In the genomic region with DNA sequence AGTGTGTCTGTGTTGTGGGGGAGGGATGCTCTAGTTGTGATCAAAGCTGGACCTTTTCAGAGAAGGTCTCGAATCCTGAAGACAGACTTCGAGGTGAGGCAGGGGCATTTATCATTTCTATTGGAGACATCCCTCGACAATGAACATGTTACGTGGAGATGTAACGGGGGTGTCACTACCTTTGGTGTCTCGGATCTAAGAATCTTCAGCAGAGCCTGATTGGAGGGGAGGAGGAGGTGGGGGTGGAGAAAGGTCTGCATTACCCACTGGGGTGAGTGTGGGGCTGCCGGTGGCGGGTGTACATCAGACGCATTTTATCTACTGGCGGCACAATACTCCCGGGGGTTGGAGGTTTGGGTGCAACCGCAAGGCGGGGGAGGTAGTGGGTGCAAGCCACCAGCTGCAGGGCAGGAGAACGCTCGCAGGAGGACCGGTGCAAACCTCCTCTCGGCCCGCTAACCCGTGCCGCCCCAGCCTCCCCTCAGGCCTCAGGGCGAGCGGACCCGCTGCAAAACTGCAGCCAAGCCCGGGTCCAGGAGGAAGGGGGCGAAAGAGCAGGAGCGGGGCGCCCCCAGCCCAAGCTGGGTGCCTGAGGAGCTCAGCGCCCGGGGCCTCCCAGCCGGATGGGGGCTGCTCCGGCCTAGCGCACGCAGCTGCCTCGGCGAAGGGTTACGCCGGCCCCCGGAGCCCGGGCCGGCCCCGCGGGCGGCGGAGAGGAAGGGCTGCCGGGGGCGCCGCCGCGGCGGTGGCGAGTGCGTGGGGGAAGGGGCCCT, we compare ENCODE assay signal across 8 cellular contexts. TPM values are rescaled to one million over a fixed set of nuclear protein-coding genes. Genes with fewer than 3 reads are reported as not detected.
A peak's percentile ranks its signal among the peaks of the same experiment; 100 is the strongest.
DNase-seq lines count a peak whose midpoint lies in the region; ATAC-seq, FAIRE-seq and TF ChIP-seq lines count a peak whose summit lies in the region.

No MANE protein-coding gene starts in this region.

- H3K36me3 ChIP-seq in Karpas-422 (ENCODE audit: insufficient read depth, low read length): no peaks in the 10 kb centered on the region
- H3K36me3 ChIP-seq in astrocyte (ENCODE audit: insufficient read depth, low read length): no peaks in the 10 kb centered on the region
- no peaks in the 10 kb centered on the region for H3K36me3 ChIP-seq in iPS-18a (ENCODE audit: control insufficient read depth, low read depth, low read length)
- no peaks in the 10 kb centered on the region for H3K36me3 ChIP-seq in skeletal muscle tissue (ENCODE audit: control insufficient read depth in 3 of 3, insufficient read depth in 3 of 3, low read length in 3 of 3)

- TF ChIP-seq CTCF in astrocyte (IDR thresholded peaks at IDR 0.05; ENCODE audit: insufficient read depth, low read depth, low read length): no peak

- H3K4me2 ChIP-seq in Karpas-422 (ENCODE audit: low read depth, low read length, poor library complexity, severe bottlenecking): peak overlapping the region; percentile 98
- H3K4me2 ChIP-seq in astrocyte (ENCODE audit: low read length): peak overlapping the region; percentile 92

- FAIRE-seq in astrocyte (lab: Jason Lieb, UNC): no peak

- H3K27me3 Mint-ChIP-seq in astrocyte (ENCODE audit: low read depth, unreplicated experiment): no peaks in the 10 kb centered on the region

- H3K27ac Mint-ChIP-seq in astrocyte (ENCODE audit: unreplicated experiment): peak overlapping the region; percentile 95

- H3K27ac ChIP-seq in Karpas-422 (ENCODE audit: low read length): peak overlapping the region; percentile 96
- H3K27ac ChIP-seq in astrocyte (ENCODE audit: low read depth, low read length): peak overlapping the region; percentile 73
- peak overlapping the region; percentile 13 for H3K27ac ChIP-seq in iPS-18a (ENCODE audit: low read length)
- peak overlapping the region; percentile 69 for H3K27ac ChIP-seq in skeletal muscle tissue (ENCODE audit: low read depth, low read length)

- H3K9me3 ChIP-seq in Karpas-422 (ENCODE audit: low read length) (no peaks in the 10 kb centered on the region), astrocyte (ENCODE audit: insufficient read depth, low read depth, low read length) (no peaks in the 10 kb centered on the region), iPS-18a (ENCODE audit: control insufficient read depth, low read depth, low read length) (no peaks in the 10 kb centered on the region), skeletal muscle tissue (ENCODE audit: control insufficient read depth in 3 of 3, low read length in 3 of 3) (no peaks in the 10 kb centered on the region)

- H4K20me1 ChIP-seq in Karpas-422 (ENCODE audit: insufficient read depth, low read depth, low read length) (peaks cover 28% of the 10 kb centered on the region), astrocyte (ENCODE audit: insufficient read depth, low read length) (peaks cover 48% of the 10 kb centered on the region)

- DNase-seq in EH (ENCODE audit: low read depth) (peak; percentile 55), Karpas-422 (peak; percentile 94), T-helper 9 cell (peak; percentile 82), astrocyte (ENCODE audit: low read depth) (peak; percentile 33)

- peaks cover 33% of the 10 kb centered on the region for H3K4me1 Mint-ChIP-seq in astrocyte (ENCODE audit: low read depth, unreplicated experiment)

- H3K4me3 ChIP-seq in Karpas-422 (ENCODE audit: low read length): peak overlapping the region; percentile 89
- peak overlapping the region; percentile 77 for H3K4me3 ChIP-seq in astrocyte (ENCODE audit: insufficient read depth, low read depth, low read length)
- H3K4me3 ChIP-seq in iPS-18a (ENCODE audit: low read length): peak overlapping the region; percentile 77
- peak overlapping the region; percentile 87 to 90 (median 89) for H3K4me3 ChIP-seq in skeletal muscle tissue (ENCODE audit: low read length in 3 of 3)

- H3K27me3 ChIP-seq in Karpas-422 (ENCODE audit: low read length) (no peaks in the 10 kb centered on the region), astrocyte (ENCODE audit: insufficient read depth, low read length) (no peaks in the 10 kb centered on the region), iPS-18a (ENCODE audit: control insufficient read depth, insufficient read depth, low read length) (no peaks in the 10 kb centered on the region), skeletal muscle tissue (ENCODE audit: control insufficient read depth in 3 of 3, insufficient read depth in 3 of 3, low read length in 3 of 3) (no peaks in the 10 kb centered on the region)

- no peaks in the 10 kb centered on the region for H3K9me2 ChIP-seq in Karpas-422 (replicated peaks; ENCODE audit: insufficient read depth, low read length)

- H3K4me1 ChIP-seq in Karpas-422 (ENCODE audit: low read length): peaks cover 52% of the 10 kb centered on the region
- peaks cover 10% of the 10 kb centered on the region for H3K4me1 ChIP-seq in astrocyte (ENCODE audit: insufficient read depth, low read length)
- H3K4me1 ChIP-seq in iPS-18a (ENCODE audit: control insufficient read depth, low read depth, low read length): peaks cover 22% of the 10 kb centered on the region
- peaks cover 20 to 31% (median 25%) of the 10 kb centered on the region in 3 donors for H3K4me1 ChIP-seq in skeletal muscle tissue (ENCODE audit: control insufficient read depth in 3 of 3, insufficient read depth in 3 of 3, low read length in 3 of 3)

- no peaks in the 10 kb centered on the region for H3K36me3 Mint-ChIP-seq in astrocyte (ENCODE audit: low read depth, unreplicated experiment)

- ATAC-seq in GM21619 (IDR thresholded peaks at IDR 0.05; ENCODE audit: unreplicated experiment) (peak; percentile 23), HG02870 (IDR thresholded peaks at IDR 0.05; ENCODE audit: unreplicated experiment) (no peak)

- peak overlapping the region; percentile 97 for H3K4me3 Mint-ChIP-seq in astrocyte (ENCODE audit: unreplicated experiment)

- no peaks in the 10 kb centered on the region for H3K9me3 Mint-ChIP-seq in astrocyte (ENCODE audit: unreplicated experiment)

- H2AFZ ChIP-seq in Karpas-422 (ENCODE audit: low read length): no peak overlapping the region
- H2AFZ ChIP-seq in astrocyte (ENCODE audit: low read depth, low read length): peak overlapping the region; percentile 42

- H3K9ac ChIP-seq in Karpas-422 (ENCODE audit: low read length) (peak overlapping the region; percentile 96), astrocyte (ENCODE audit: low read length) (peak overlapping the region; percentile 91), iPS-18a (ENCODE audit: low read length) (peak overlapping the region; percentile 81), skeletal muscle tissue (ENCODE audit: low read depth in 1 of 3, low read length in 3 of 3) (peak overlapping the region; percentile 85 to 95 (median 88))

- H3K79me2 ChIP-seq in Karpas-422 (ENCODE audit: low read length) (peaks cover 53% of the 10 kb centered on the region), astrocyte (ENCODE audit: insufficient read depth, low read length) (peaks cover 49% of the 10 kb centered on the region)

RNA-seq across cellular contexts. Expression of gene ZNF652, which starts 0.7 kb away (rescaled TPM):
- total RNA-seq in Karpas-422 (2014; rRNA removed; shearing (Covaris generic); ENCODE audit: low replicate concordance): 47.7 and 84.1 TPM in 2 replicates
- 24.3 and 26.8 TPM in 2 replicates for total RNA-seq in astrocyte
- total RNA-seq in skeletal muscle tissue: 26.6 TPM

RNA-seq across cellular contexts. Expression of gene PHB1, which starts 53.4 kb away (rescaled TPM):
- 91.5 and 130 TPM in 2 replicates for total RNA-seq in Karpas-422 (2014; rRNA removed; shearing (Covaris generic); ENCODE audit: low replicate concordance)
- total RNA-seq in astrocyte (211 and 227 TPM in 2 replicates), skeletal muscle tissue (105 TPM)

Comparison
In these comparisons a context has a peak if more than half of its experiments do, and no peak if none do; other contexts are left out.
1. DNase-seq: peak in every context shown above with its lines; median percentile 94 in Karpas-422; 82 in T-helper 9 cell; 55 in EH; 33 in astrocyte.
2. H3K27ac ChIP-seq: peak in every context shown above with its lines; median percentile 96 in Karpas-422; 73 in astrocyte; 69 in skeletal muscle tissue; 13 in iPS-18a.